9 cellular contexts compared by ENCODE assay signal in the genomic region with DNA sequence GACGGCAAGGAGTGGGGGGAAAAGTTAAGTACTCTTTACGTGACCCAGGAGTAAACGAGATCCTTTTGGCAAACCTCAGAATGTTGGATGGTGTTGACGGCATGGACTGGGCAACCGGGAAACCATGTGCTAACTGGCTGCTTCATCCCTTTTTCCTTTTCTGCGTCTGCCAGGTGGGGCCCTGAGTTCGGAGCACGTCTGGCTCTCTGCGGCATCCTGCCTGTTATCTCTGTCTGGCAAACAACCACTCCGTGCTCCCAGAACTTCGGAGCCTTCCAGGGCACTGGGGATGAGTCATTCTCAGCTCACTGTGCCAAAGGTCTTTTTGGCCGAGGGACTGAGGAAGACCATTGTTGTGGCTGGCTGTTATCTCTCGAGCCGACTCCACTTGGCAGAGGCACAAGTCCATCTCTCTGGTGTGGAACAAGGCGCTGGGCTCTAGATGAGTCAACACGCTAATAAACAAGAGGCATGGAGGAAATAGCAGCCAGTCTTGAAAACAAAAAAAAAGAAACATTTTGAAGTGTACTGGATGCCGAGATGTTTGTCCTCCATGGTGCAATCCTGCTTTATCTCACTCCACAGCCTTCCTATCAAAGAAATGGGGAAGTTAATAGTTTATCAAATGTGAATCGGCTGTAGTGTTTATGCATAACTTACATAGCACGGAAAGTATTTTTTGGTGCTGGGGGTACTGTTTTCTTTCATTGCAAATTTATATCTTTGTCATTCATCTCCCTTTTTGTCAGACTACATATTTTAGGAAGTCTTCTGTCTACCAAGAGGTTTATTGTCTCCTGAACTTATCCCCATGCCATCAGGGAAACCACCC.
DNase-seq lines count a peak whose midpoint lies in the region; ATAC-seq and TF ChIP-seq lines count a peak whose summit lies in the region.
"Had no signal": no experiment of that assay in that cellular context is flagged by ENCODE, and none has a peak within 500 bp of the region (broad histone marks: within the 10 kb centered on the region; RNA-seq: fewer than 3 reads in every experiment).

No MANE protein-coding gene starts in this region.

- H3K4ac ChIP-seq in mesenchymal stem cell (ENCODE audit: low read depth in 1 of 2, low read length in 2 of 2), result no peak overlapping the region

- H3K9ac ChIP-seq in mesenchymal stem cell (ENCODE audit: low read length), result peak overlapping the region; percentile 50

- H3K23ac ChIP-seq in mesenchymal stem cell (ENCODE audit: low read length in 2 of 2), result no peak overlapping the region

- H3K4me3 ChIP-seq in dorsolateral prefrontal cortex, result peak overlapping the region in 50 of 59 donors; percentile 1 to 58 (median 32)
- H3K4me3 ChIP-seq in mesenchymal stem cell (ENCODE audit: insufficient read depth in 1 of 2, low read depth in 1 of 2, low read length in 2 of 2), result peak overlapping the region in 1 of 2 experiments; percentile 52
- H3K4me3 ChIP-seq in vagina, result peak overlapping the region in 1 of 2 donors; percentile 31
- H3K4me3 ChIP-seq: SK-N-MC had no signal

- no peaks in the 10 kb centered on the region for H3K9me3 Mint-ChIP-seq in chondrocyte (ENCODE audit: low read depth)

- no peak overlapping the region for H2AFZ ChIP-seq in mesenchymal stem cell (ENCODE audit: low read depth, low read length)

- H3K27me3 Mint-ChIP-seq in chondrocyte (ENCODE audit: low read depth), result no peaks in the 10 kb centered on the region

- no peak overlapping the region for H3K4me2 ChIP-seq in mesenchymal stem cell (ENCODE audit: low read length, poor library complexity, severe bottlenecking)

- H2BK120ac ChIP-seq in mesenchymal stem cell (ENCODE audit: low read depth, low read length), result no peak overlapping the region

- peaks cover 11% of the 10 kb centered on the region for H3K4me1 Mint-ChIP-seq in chondrocyte (ENCODE audit: low read depth)

- no peak overlapping the region for H4K8ac ChIP-seq in mesenchymal stem cell (ENCODE audit: low read length)

- H3K4me1 ChIP-seq in mesenchymal stem cell (ENCODE audit: control insufficient read depth, insufficient read depth, low read depth, low read length) (peaks cover 7% of the 10 kb centered on the region), vagina (peaks cover 23% of the 10 kb centered on the region)

- H3K14ac ChIP-seq in mesenchymal stem cell (ENCODE audit: low read length in 2 of 2), result no peak overlapping the region

- ATAC-seq in GM19395 (IDR thresholded peaks at IDR 0.05; ENCODE audit: unreplicated experiment) (peak; percentile 64), GM21526 (IDR thresholded peaks at IDR 0.05; ENCODE audit: low FRiP score, unreplicated experiment) (no peak), HG03457 (IDR thresholded peaks at IDR 0.05; ENCODE audit: unreplicated experiment) (no peak)

- no peaks in the 10 kb centered on the region for H3K27me3 ChIP-seq in dorsolateral prefrontal cortex
- no peaks in the 10 kb centered on the region for H3K27me3 ChIP-seq in mesenchymal stem cell (ENCODE audit: control insufficient read depth in 1 of 2, insufficient read depth in 1 of 2, low read length in 2 of 2)
- H3K27me3 ChIP-seq in vagina, result no peaks in the 10 kb centered on the region

- H2BK5ac ChIP-seq in mesenchymal stem cell (ENCODE audit: low read depth, low read length, poor library complexity, severe bottlenecking), result no peak overlapping the region

- H3K36me3 ChIP-seq in mesenchymal stem cell (ENCODE audit: control insufficient read depth in 1 of 2, insufficient read depth in 2 of 2, low read depth in 1 of 2, low read length in 2 of 2), result no peaks in the 10 kb centered on the region
- no peaks in the 10 kb centered on the region for H3K36me3 ChIP-seq in vagina

- H2BK15ac ChIP-seq in mesenchymal stem cell (ENCODE audit: low read depth, poor library complexity, severe bottlenecking), result no peak overlapping the region

- H3K9me3 ChIP-seq in mesenchymal stem cell (ENCODE audit: control insufficient read depth, low read length) (peaks cover 4% of the 10 kb centered on the region), vagina (no peaks in the 10 kb centered on the region)

- intact Hi-C loops in dorsolateral prefrontal cortex (cut with DNase I), result loop anchor here (2.0 to 5.0 kb wide), 2 partner anchors 63 to 64 kb away; partner anchors contain the start of gene TXNDC5 (in 2 of the 2)
- intact Hi-C loops in vagina (cut with DNase I), result no loop called here

- peak overlapping the region in 58 of 59 donors; percentile 33 to 97 (median 85) for H3K27ac ChIP-seq in dorsolateral prefrontal cortex
- H3K27ac ChIP-seq in mesenchymal stem cell (ENCODE audit: low read length, poor library complexity, severe bottlenecking), result no peak overlapping the region
- peak overlapping the region; percentile 14 for H3K27ac ChIP-seq in vagina
- H3K27ac ChIP-seq: SK-N-MC had no signal

- no peak overlapping the region for H2AK5ac ChIP-seq in mesenchymal stem cell (ENCODE audit: low read length, severe bottlenecking)

- H3K27ac Mint-ChIP-seq in chondrocyte (ENCODE audit: unreplicated experiment), result no peak overlapping the region

- DNase-seq in NCI-H460 (ENCODE audit: extremely low read depth, low read depth) (peak; percentile 30), dorsolateral prefrontal cortex (peak; percentile 29 to 92 (median 86)), mesenchymal stem cell (peak; percentile 88), vagina (ENCODE audit: extremely low spot score in 2 of 2) (peak in 1 of 2 donors; percentile 94), chondrocyte (ENCODE audit: low spot score) (no peak)

- peak overlapping the region in 1 of 2 experiments; percentile 81 for H3K18ac ChIP-seq in mesenchymal stem cell (ENCODE audit: low read depth in 1 of 2, low read length in 2 of 2)

- 17% methylated on average over 14 of the region's 19 CpGs for whole genome bisulfite sequencing in mesenchymal stem cell

- no peak overlapping the region for H3K4me3 Mint-ChIP-seq in chondrocyte (ENCODE audit: unreplicated experiment)

- H2BK12ac ChIP-seq in mesenchymal stem cell (ENCODE audit: low read length in 2 of 2), result no peak overlapping the region

- no peak for TF ChIP-seq POLR2A in vagina (IDR thresholded peaks at IDR 0.05)

- H3K36me3 Mint-ChIP-seq in chondrocyte (ENCODE audit: low read depth), result no peaks in the 10 kb centered on the region

- TF ChIP-seq CTCF in dorsolateral prefrontal cortex (IDR thresholded peaks at IDR 0.05 in 54 of 56, conservative IDR thresholded peaks at IDR 0.05 in 2 of 56; ENCODE audit: low read depth in 1 of 56, partially characterized antibody in 56 of 56) (peak in 3 of 56 donors; percentile 9 to 24 (median 14)), vagina (IDR thresholded peaks at IDR 0.05) (no peak), chondrocyte (IDR thresholded peaks at IDR 0.05) (no peak)

- H3K79me1 ChIP-seq in mesenchymal stem cell (replicated peaks; ENCODE audit: low read length, poor library complexity, severe bottlenecking), result no peaks in the 10 kb centered on the region

- no peak overlapping the region for H4K91ac ChIP-seq in mesenchymal stem cell (ENCODE audit: low read length)
